In genomic region chr5:96001262-96001661, GRCh38 we compare ENCODE assay signal across 1 cellular context.
TF ChIP-seq lines count a peak whose summit lies in the region.

No MANE protein-coding gene starts in this region.

TF ChIP-seq in HepG2, 621 proteins besides CTCF, POLR2A, EP300 and RAD21 (continued from another document and continues in another):
- TF ChIP-seq POLR2AphosphoS5 (IDR thresholded peaks at IDR 0.05; ENCODE audit: low read depth, low read length) (no peak), CREB1 (IDR thresholded peaks at IDR 0.05) (no peak), CREB1 (CRISPR knock-in tag; IDR thresholded peaks at IDR 0.05) (peak; percentile 1; the same call in 1 of the 2 replicates), HMG20B (CRISPR knock-in tag; conservative IDR thresholded peaks at IDR 0.05) (no peak), SIX4 (CRISPR knock-in tag; IDR thresholded peaks at IDR 0.05) (no peak), CEBPB (IDR thresholded peaks at IDR 0.05; ENCODE audit: borderline replicate concordance, low read depth, low read length) (peak; percentile 58; the same call in 1 of the 2 replicates), MTA3 (CRISPR knock-in tag; IDR thresholded peaks at IDR 0.05) (no peak), ZFAT (CRISPR knock-in tag; conservative IDR thresholded peaks at IDR 0.05) (no peak), USF2 (IDR thresholded peaks at IDR 0.05; ENCODE audit: low read depth, low read length) (no peak), USF2 (CRISPR knock-in tag; IDR thresholded peaks at IDR 0.05; ENCODE audit: borderline replicate concordance) (no peak), RFX1 (IDR thresholded peaks at IDR 0.05) (no peak), ZNF180 (CRISPR knock-in tag; IDR thresholded peaks at IDR 0.05; ENCODE audit: borderline replicate concordance, low read depth) (no peak), TARDBP (CRISPR knock-in tag; IDR thresholded peaks at IDR 0.05) (0 out of 2 replicates have a peak, but pooled peaks have one; percentile 37), PCBP1 (IDR thresholded peaks at IDR 0.05; ENCODE audit: borderline replicate concordance, low read depth, low read length) (no peak), RFXAP (CRISPR knock-in tag; IDR thresholded peaks at IDR 0.05; ENCODE audit: borderline replicate concordance) (no peak), SUZ12 (IDR thresholded peaks at IDR 0.05; ENCODE audit: low read depth, low read length) (no peak), NFE2L1 (CRISPR knock-in tag; IDR thresholded peaks at IDR 0.05; ENCODE audit: borderline replicate concordance) (no peak), RFX3 (CRISPR knock-in tag; IDR thresholded peaks at IDR 0.05) (no peak), ZNF644 (CRISPR knock-in tag; IDR thresholded peaks at IDR 0.05; ENCODE audit: low read depth) (0 out of 2 replicates have a peak, but pooled peaks have one; percentile 40), ZNF331 (CRISPR knock-in tag; IDR thresholded peaks at IDR 0.05) (no peak), HMG20A (CRISPR knock-in tag; IDR thresholded peaks at IDR 0.05; ENCODE audit: borderline replicate concordance) (peak; percentile 33; the same call in 1 of the 2 replicates), KAT2B (IDR thresholded peaks at IDR 0.05; ENCODE audit: borderline replicate concordance, low read depth, low read length) (no peak), ATF7-NPFF (CRISPR knock-in tag; IDR thresholded peaks at IDR 0.05; ENCODE audit: low read depth) (no peak), ZNF343 (CRISPR knock-in tag; IDR thresholded peaks at IDR 0.05) (no peak), ZSCAN21 (CRISPR knock-in tag; IDR thresholded peaks at IDR 0.05; ENCODE audit: borderline replicate concordance) (no peak), KMT2B (CRISPR knock-in tag; IDR thresholded peaks at IDR 0.05) (no peak), GATAD2A (CRISPR knock-in tag; IDR thresholded peaks at IDR 0.05) (peak; percentile 85), ARNT2 (CRISPR knock-in tag; IDR thresholded peaks at IDR 0.05; ENCODE audit: low read depth) (no peak), TRIM24 (CRISPR knock-in tag; IDR thresholded peaks at IDR 0.05) (no peak), HOXA5 (CRISPR knock-in tag; IDR thresholded peaks at IDR 0.05) (no peak), ZNF205 (CRISPR knock-in tag; IDR thresholded peaks at IDR 0.05) (no peak), ELF1 (CRISPR knock-in tag; IDR thresholded peaks at IDR 0.05) (no peak), ZNF12 (CRISPR knock-in tag; IDR thresholded peaks at IDR 0.05) (no peak), ARID5B (CRISPR knock-in tag; IDR thresholded peaks at IDR 0.05) (peak; percentile 85), YEATS4 (CRISPR knock-in tag; IDR thresholded peaks at IDR 0.05; ENCODE audit: borderline replicate concordance) (no peak), RBFOX2 (IDR thresholded peaks at IDR 0.05; ENCODE audit: low read depth, low read length) (no peak), SRSF1 (optimal IDR thresholded peaks at IDR 0.05; ENCODE audit: low read depth, low read length) (no peak), CHD2 (IDR thresholded peaks at IDR 0.05; ENCODE audit: low read depth, low read length) (no peak), ZNF274 (CRISPR knock-in tag; IDR thresholded peaks at IDR 0.05) (no peak), RBM39 (IDR thresholded peaks at IDR 0.05; ENCODE audit: low read depth, low read length, poor library complexity, severe bottlenecking) (no peak), RERE (CRISPR knock-in tag; IDR thresholded peaks at IDR 0.05; ENCODE audit: low read depth) (no peak), HNF4G (IDR thresholded peaks at IDR 0.05; ENCODE audit: borderline replicate concordance, low read depth, low read length) (peak; percentile 92), HNF4G (CRISPR knock-in tag; IDR thresholded peaks at IDR 0.05; ENCODE audit: borderline replicate concordance, low read depth) (no peak), ADNP (CRISPR knock-in tag; IDR thresholded peaks at IDR 0.05) (no peak), CEBPG (CRISPR knock-in tag; IDR thresholded peaks at IDR 0.05) (peak; percentile 83), FOXA1 (IDR thresholded peaks at IDR 0.05) (no peak), FOXA1 (CRISPR knock-in tag; IDR thresholded peaks at IDR 0.05) (peak; percentile 48), ZNF20 (CRISPR knock-in tag; IDR thresholded peaks at IDR 0.05) (no peak), GTF3A (CRISPR knock-in tag; conservative IDR thresholded peaks at IDR 0.05) (no peak)
- TF ChIP-seq, protein P1, sequence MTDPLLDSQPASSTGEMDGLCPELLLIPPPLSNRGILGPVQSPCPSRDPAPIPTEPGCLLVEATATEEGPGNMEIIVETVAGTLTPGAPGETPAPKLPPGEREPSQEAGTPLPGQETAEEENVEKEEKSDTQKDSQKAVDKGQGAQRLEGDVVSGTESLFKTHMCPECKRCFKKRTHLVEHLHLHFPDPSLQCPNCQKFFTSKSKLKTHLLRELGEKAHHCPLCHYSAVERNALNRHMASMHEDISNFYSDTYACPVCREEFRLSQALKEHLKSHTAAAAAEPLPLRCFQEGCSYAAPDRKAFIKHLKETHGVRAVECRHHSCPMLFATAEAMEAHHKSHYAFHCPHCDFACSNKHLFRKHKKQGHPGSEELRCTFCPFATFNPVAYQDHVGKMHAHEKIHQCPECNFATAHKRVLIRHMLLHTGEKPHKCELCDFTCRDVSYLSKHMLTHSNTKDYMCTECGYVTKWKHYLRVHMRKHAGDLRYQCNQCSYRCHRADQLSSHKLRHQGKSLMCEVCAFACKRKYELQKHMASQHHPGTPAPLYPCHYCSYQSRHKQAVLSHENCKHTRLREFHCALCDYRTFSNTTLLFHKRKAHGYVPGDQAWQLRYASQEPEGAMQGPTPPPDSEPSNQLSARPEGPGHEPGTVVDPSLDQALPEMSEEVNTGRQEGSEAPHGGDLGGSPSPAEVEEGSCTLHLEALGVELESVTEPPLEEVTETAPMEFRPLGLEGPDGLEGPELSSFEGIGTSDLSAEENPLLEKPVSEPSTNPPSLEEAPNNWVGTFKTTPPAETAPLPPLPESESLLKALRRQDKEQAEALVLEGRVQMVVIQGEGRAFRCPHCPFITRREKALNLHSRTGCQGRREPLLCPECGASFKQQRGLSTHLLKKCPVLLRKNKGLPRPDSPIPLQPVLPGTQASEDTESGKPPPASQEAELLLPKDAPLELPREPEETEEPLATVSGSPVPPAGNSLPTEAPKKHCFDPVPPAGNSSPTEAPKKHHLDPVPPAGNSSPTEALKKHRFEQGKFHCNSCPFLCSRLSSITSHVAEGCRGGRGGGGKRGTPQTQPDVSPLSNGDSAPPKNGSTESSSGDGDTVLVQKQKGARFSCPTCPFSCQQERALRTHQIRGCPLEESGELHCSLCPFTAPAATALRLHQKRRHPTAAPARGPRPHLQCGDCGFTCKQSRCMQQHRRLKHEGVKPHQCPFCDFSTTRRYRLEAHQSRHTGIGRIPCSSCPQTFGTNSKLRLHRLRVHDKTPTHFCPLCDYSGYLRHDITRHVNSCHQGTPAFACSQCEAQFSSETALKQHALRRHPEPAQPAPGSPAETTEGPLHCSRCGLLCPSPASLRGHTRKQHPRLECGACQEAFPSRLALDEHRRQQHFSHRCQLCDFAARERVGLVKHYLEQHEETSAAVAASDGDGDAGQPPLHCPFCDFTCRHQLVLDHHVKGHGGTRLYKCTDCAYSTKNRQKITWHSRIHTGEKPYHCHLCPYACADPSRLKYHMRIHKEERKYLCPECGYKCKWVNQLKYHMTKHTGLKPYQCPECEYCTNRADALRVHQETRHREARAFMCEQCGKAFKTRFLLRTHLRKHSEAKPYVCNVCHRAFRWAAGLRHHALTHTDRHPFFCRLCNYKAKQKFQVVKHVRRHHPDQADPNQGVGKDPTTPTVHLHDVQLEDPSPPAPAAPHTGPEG (CRISPR knock-in tag; IDR thresholded peaks at IDR 0.05), result no peak
- TF ChIP-seq, protein P2, sequence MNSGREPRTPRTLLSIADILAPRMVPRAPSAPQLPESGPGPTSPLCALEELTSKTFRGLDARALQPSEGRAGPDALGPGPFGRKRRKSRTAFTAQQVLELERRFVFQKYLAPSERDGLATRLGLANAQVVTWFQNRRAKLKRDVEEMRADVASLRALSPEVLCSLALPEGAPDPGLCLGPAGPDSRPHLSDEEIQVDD (CRISPR knock-in tag; IDR thresholded peaks at IDR 0.05; ENCODE audit: borderline replicate concordance), result no peak
- TF ChIP-seq, protein P3, sequence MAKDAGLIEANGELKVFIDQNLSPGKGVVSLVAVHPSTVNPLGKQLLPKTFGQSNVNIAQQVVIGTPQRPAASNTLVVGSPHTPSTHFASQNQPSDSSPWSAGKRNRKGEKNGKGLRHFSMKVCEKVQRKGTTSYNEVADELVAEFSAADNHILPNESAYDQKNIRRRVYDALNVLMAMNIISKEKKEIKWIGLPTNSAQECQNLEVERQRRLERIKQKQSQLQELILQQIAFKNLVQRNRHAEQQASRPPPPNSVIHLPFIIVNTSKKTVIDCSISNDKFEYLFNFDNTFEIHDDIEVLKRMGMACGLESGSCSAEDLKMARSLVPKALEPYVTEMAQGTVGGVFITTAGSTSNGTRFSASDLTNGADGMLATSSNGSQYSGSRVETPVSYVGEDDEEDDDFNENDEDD (CRISPR knock-in tag; IDR thresholded peaks at IDR 0.05; ENCODE audit: borderline replicate concordance), result no peak
- TF ChIP-seq, protein P4, sequence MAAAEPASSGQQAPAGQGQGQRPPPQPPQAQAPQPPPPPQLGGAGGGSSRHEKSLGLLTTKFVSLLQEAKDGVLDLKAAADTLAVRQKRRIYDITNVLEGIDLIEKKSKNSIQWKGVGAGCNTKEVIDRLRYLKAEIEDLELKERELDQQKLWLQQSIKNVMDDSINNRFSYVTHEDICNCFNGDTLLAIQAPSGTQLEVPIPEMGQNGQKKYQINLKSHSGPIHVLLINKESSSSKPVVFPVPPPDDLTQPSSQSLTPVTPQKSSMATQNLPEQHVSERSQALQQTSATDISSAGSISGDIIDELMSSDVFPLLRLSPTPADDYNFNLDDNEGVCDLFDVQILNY (CRISPR knock-in tag; conservative IDR thresholded peaks at IDR 0.05), result no peak
